ENCODE assay signal across 8 cellular contexts in the genomic region with DNA sequence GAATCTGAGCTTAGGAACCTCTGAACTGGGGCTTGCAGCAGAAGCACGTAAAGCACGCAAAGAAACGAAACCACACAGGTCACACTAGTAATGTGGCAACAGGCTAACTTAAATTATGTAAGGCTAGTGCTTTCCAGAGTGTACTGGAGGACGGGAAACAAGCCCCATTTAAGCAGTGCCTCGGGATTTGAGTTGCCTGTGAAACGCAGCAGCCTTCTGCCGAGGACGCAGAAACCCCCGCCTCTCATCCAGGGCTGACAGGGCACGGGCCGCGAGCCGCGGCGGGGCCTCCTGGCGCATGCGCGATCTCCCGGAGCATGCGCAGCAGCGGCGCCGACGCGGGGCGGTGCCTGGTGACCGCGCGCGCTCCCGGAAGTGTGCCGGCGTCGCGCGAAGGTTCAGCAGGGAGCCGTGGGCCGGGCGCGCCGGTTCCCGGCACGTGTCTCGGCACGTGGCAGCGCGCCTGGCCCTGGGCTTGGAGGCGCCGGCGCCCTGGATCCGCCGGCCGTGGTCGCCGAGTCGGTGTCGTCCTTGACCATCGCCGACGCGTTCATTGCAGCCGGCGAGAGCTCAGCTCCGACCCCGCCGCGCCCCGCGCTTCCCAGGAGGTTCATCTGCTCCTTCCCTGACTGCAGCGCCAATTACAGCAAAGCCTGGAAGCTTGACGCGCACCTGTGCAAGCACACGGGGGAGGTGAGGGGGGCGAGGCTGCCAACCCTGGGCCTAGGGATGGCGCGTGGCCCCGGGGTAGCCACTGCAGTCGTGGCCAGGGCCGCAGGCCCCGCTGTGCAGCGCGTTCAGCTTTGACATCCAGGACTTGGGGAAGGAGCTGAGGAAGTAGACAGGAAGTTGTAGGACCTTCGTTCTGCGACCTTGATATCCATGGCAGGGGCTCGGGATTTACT. TPM values are rescaled to one million over a fixed set of nuclear protein-coding genes. Genes with fewer than 3 reads are reported as not detected.
DNase-seq lines count a peak whose midpoint lies in the region; ATAC-seq, FAIRE-seq and TF ChIP-seq lines count a peak whose summit lies in the region.

TSS of gene GTF3A (plus strand) at position 374 of the 905 bp plus-strand sequence.

- peak; percentile 31 for TF ChIP-seq POLR2A in esophagus muscularis mucosa (IDR thresholded peaks at IDR 0.05; ENCODE audit: low read depth)

- peak within 1 kb of the TSS; percentile 85 to 94 (median 90) for H3K27ac ChIP-seq in esophagus muscularis mucosa (replicated peaks in 1 of 4)

- intact Hi-C loops in esophagus muscularis mucosa (cut with DNase I): loop anchor here (5.0 to 10.0 kb wide), 2 partner anchors 47 to 200 kb away; partner anchors contain the start of genes LNX2 and POLR1D

- FAIRE-seq in RCC 7860 (lab: Jason Lieb, UNC): no peak

- ATAC-seq in GM21529 (IDR thresholded peaks at IDR 0.05; ENCODE audit: unreplicated experiment): peak; percentile 66
- peak; percentile 54 for ATAC-seq in activated T-cell treated with anti-CD3 and anti-CD28 coated beads, Interleukin-2, amount 50 U/mL, for 72 hours (replicated peaks in 1 of 2)

- peaks cover 0 to 25% (median 19%) of the 10 kb centered on the region in 4 donors for H3K36me3 ChIP-seq in esophagus muscularis mucosa

- TF ChIP-seq RAD21 in Ishikawa (IDR thresholded peaks at IDR 0.05; ENCODE audit: low read depth): no peak

- 0% methylated on average over 49 of the region's 85 CpGs for WGBS in esophagus muscularis mucosa

- peak within 1 kb of the TSS; percentile 71 to 96 (median 87) for H3K4me3 ChIP-seq in esophagus muscularis mucosa

- no peaks in the 10 kb centered on the region for H3K9me3 ChIP-seq in esophagus muscularis mucosa

- H3K27me3 ChIP-seq in esophagus muscularis mucosa: no peaks in the 10 kb centered on the region

- peak in 1 of 3 experiments; percentile 14 for TF ChIP-seq CTCF in esophagus muscularis mucosa (IDR thresholded peaks at IDR 0.05)

- H3K36me3 Mint-ChIP-seq in activated T-cell treated with anti-CD3 and anti-CD28 coated beads, Interleukin-2, amount 50 U/mL, for 72 hours (ENCODE audit: insufficient read depth in 2 of 2): peaks cover 13 to 19% of the 10 kb centered on the region in 2 donors

- H3K4me1 ChIP-seq in esophagus muscularis mucosa: peaks cover 30 to 47% (median 42%) of the 10 kb centered on the region in 4 donors

- no peaks in the 10 kb centered on the region for H3K27me3 Mint-ChIP-seq in activated T-cell treated with anti-CD3 and anti-CD28 coated beads, Interleukin-2, amount 50 U/mL, for 72 hours (ENCODE audit: low read depth)

- H3K4me3 Mint-ChIP-seq in activated T-cell treated with anti-CD3 and anti-CD28 coated beads, Interleukin-2, amount 50 U/mL, for 72 hours: peak within 1 kb of the TSS; percentile 79 to 93

- H3K4me1 Mint-ChIP-seq in activated T-cell treated with anti-CD3 and anti-CD28 coated beads, Interleukin-2, amount 50 U/mL, for 72 hours (ENCODE audit: low read depth): peaks cover 59% of the 10 kb centered on the region

- TF ChIP-seq EP300 in Ishikawa (IDR thresholded peaks at IDR 0.05; ENCODE audit: borderline replicate concordance) (peak; percentile 17; the same call in 1 of the 2 replicates), esophagus muscularis mucosa (IDR thresholded peaks at IDR 0.05) (no peak)

- no peaks in the 10 kb centered on the region for H3K9me3 Mint-ChIP-seq in activated T-cell treated with anti-CD3 and anti-CD28 coated beads, Interleukin-2, amount 50 U/mL, for 72 hours

- H3K27ac Mint-ChIP-seq in activated T-cell treated with anti-CD3 and anti-CD28 coated beads, Interleukin-2, amount 50 U/mL, for 72 hours: peak within 1 kb of the TSS; percentile 93

- peak; percentile 22 for DNase-seq in DMS 273 treated with DMSO at 0.1 percent for 48 hours (lab: John Stamatoyannopoulos, UW)
- peak; percentile 58 for DNase-seq in RCC 7860 (ENCODE audit: low spot score)
- DNase-seq in activated T-cell treated with anti-CD3 and anti-CD28 coated beads, Interleukin-2, amount 50 U/mL, for 72 hours: peak; percentile 87 to 92
- no peak for DNase-seq in esophagus muscularis mucosa (ENCODE audit: extremely low spot score)
- DNase-seq in myocyte (ENCODE audit: low read depth): peak; percentile 86
- DNase-seq in stimulated activated CD8-positive, alpha-beta memory T cell treated with anti-CD3 and anti-CD28 coated beads, Interleukin-7, amount 100 ng/mL, for 4 hours (ENCODE audit: low read depth in 2 of 2): peak; percentile 63 to 82

TF ChIP-seq in Ishikawa, 13 proteins besides CTCF, POLR2A, EP300 and RAD21:
- peak; percentile 25; the same call in 1 of the 2 replicates for TF ChIP-seq NFIC (IDR thresholded peaks at IDR 0.05)
- 0 out of 2 replicates have a peak, but pooled peaks have one; percentile 21 for TF ChIP-seq TEAD4 (IDR thresholded peaks at IDR 0.05)
- 0 out of 2 replicates have a peak, but pooled peaks have one; percentile 10 for TF ChIP-seq YY1 (IDR thresholded peaks at IDR 0.05; ENCODE audit: low read depth)
- TF ChIP-seq EGR1 (IDR thresholded peaks at IDR 0.05): 0 out of 2 replicates have a peak, but pooled peaks have one; percentile 40
- TF ChIP-seq CREB1 (IDR thresholded peaks at IDR 0.05; ENCODE audit: low read depth): no peak
- no peak for TF ChIP-seq FOXM1 (IDR thresholded peaks at IDR 0.05; ENCODE audit: borderline replicate concordance, low read depth)
- TF ChIP-seq, protein P1, sequence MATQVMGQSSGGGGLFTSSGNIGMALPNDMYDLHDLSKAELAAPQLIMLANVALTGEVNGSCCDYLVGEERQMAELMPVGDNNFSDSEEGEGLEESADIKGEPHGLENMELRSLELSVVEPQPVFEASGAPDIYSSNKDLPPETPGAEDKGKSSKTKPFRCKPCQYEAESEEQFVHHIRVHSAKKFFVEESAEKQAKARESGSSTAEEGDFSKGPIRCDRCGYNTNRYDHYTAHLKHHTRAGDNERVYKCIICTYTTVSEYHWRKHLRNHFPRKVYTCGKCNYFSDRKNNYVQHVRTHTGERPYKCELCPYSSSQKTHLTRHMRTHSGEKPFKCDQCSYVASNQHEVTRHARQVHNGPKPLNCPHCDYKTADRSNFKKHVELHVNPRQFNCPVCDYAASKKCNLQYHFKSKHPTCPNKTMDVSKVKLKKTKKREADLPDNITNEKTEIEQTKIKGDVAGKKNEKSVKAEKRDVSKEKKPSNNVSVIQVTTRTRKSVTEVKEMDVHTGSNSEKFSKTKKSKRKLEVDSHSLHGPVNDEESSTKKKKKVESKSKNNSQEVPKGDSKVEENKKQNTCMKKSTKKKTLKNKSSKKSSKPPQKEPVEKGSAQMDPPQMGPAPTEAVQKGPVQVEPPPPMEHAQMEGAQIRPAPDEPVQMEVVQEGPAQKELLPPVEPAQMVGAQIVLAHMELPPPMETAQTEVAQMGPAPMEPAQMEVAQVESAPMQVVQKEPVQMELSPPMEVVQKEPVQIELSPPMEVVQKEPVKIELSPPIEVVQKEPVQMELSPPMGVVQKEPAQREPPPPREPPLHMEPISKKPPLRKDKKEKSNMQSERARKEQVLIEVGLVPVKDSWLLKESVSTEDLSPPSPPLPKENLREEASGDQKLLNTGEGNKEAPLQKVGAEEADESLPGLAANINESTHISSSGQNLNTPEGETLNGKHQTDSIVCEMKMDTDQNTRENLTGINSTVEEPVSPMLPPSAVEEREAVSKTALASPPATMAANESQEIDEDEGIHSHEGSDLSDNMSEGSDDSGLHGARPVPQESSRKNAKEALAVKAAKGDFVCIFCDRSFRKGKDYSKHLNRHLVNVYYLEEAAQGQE (IDR thresholded peaks at IDR 0.05; ENCODE audit: low read depth): no peak
- no peak for TF ChIP-seq CEBPB (IDR thresholded peaks at IDR 0.05)
- TF ChIP-seq, protein P2, sequence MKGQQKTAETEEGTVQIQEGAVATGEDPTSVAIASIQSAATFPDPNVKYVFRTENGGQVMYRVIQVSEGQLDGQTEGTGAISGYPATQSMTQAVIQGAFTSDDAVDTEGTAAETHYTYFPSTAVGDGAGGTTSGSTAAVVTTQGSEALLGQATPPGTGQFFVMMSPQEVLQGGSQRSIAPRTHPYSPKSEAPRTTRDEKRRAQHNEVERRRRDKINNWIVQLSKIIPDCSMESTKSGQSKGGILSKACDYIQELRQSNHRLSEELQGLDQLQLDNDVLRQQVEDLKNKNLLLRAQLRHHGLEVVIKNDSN (IDR thresholded peaks at IDR 0.05): peak; percentile 77
- TF ChIP-seq, protein P3, sequence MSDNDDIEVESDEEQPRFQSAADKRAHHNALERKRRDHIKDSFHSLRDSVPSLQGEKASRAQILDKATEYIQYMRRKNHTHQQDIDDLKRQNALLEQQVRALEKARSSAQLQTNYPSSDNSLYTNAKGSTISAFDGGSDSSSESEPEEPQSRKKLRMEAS (IDR thresholded peaks at IDR 0.05): peak; percentile 99
- TF ChIP-seq ZBTB7A (IDR thresholded peaks at IDR 0.05; ENCODE audit: low read depth): no peak
- TF ChIP-seq TAF1 (IDR thresholded peaks at IDR 0.05; ENCODE audit: low read depth): peak; percentile 67; the same call in 1 of the 2 replicates
- TF ChIP-seq TCF12 (IDR thresholded peaks at IDR 0.05; ENCODE audit: low read depth): peak; percentile 69; the same call in 1 of the 2 replicates

RNA-seq across cellular contexts. Expression of gene GTF3A, which starts in this region (rescaled TPM):
- 100 to 1,000 TPM; 188 to 237 TPM for total RNA-seq in activated T-cell treated with anti-CD3 and anti-CD28 coated beads, Interleukin-2, amount 50 U/mL, for 72 hours
- total RNA-seq in esophagus muscularis mucosa (100 to 1,000 TPM; 129 to 197 (median 140) TPM), myocyte (279 and 281 TPM in 2 replicates)
- 121 TPM for polyA plus RNA-seq in myocyte (2012)
